In the genomic region with DNA sequence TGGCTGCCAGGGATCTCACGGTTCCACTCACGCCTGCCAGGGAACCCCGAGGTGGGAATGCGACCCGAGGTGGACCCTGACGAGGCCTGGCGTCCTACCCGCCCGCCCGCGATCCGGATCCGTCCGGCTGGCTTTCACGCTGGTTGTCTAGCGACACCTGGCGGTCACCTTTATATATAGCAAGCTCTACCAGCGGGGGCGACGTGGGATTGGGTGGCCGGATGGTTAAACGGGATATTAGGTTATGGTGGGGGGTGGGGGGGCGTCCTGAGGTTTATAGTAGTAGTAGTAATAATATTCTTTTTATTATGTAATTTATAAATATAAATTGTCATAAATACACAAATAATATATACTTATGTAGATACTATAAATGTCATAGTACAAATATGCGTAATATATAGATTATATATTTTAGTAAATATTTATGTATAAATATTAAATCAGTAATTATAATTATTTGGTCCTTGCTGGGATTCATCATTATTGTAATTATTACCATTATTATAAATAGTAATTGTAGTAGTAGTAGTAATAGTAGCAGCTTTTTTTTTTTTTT, we compare ENCODE assay signal across 1 cellular context.
TF ChIP-seq lines count a peak whose summit lies in the region.

No MANE protein-coding gene starts in this region.

TF ChIP-seq in HCT116, 20 proteins besides CTCF, POLR2A, EP300 and RAD21 (continued from another document):
- TF ChIP-seq ZFX (IDR thresholded peaks at IDR 0.05) (no peak), EZH2 (IDR thresholded peaks at IDR 0.05) (no peak)
